ENCODE assay signal across 8 cellular contexts in genomic region chr12:14365294-14366210, GRCh38. TPM values are rescaled to one million over a fixed set of nuclear protein-coding genes. Genes with fewer than 3 reads are reported as not detected.
DNase-seq lines count a peak whose midpoint lies in the region; ATAC-seq and TF ChIP-seq lines count a peak whose summit lies in the region.

ATF7IP (plus strand) TSS chr12:14365682; CDS start chr12:14423916, 58,234 bp downstream.

- TF ChIP-seq EP300 in ovary (IDR thresholded peaks at IDR 0.05) = no peak

- peak within 1 kb of the TSS; percentile 86 for H3K4me3 Mint-ChIP-seq in HFFc6

- peaks cover 2% of the 10 kb centered on the region for H3K4me1 ChIP-seq in ovary (ENCODE audit: insufficient read depth)
- H3K4me1 ChIP-seq in thyroid gland = peaks cover 5 to 15% of the 10 kb centered on the region in 2 donors

- peaks cover 21% of the 10 kb centered on the region for H3K36me3 Mint-ChIP-seq in HFFc6 (ENCODE audit: low read depth)

- H3K4me3 ChIP-seq in GM08714 (ENCODE audit: low read length) (peak within 1 kb of the TSS; percentile 66), NB4 (ENCODE audit: low read depth, low read length) (peak within 1 kb of the TSS; percentile 77), ovary (peak within 1 kb of the TSS; percentile 68), thyroid gland (replicated peaks in 1 of 3) (peak within 1 kb of the TSS; percentile 11 to 49 (median 46))

- intact Hi-C loops in Right ventricle myocardium inferior (cut with DNase I) = loop anchor here (1.0 to 10.0 kb wide), 3 partner anchors 52 to 199 kb away; partner anchors contain the start of gene PLBD1
- intact Hi-C loops in ovary (cut with DNase I) = loop anchor here in 3 of 4 donors (2.0 to 10.0 kb wide), 3 partner anchors 107 to 111 kb away; no protein-coding TSS in a partner anchor
- intact Hi-C loops in thyroid gland (cut with DNase I) = no loop called here

- H3K27me3 Mint-ChIP-seq in HFFc6 (ENCODE audit: insufficient read depth) = peaks cover 4% of the 10 kb centered on the region; the same call in 1 of the 2 replicates

- H3K9me3 ChIP-seq in ovary = no peaks in the 10 kb centered on the region
- no peaks in the 10 kb centered on the region for H3K9me3 ChIP-seq in thyroid gland

- TF ChIP-seq CTCF in HFFc6 (IDR thresholded peaks at IDR 0.05) = peak; percentile 62
- peak; percentile 15 for TF ChIP-seq CTCF in NB4 (IDR thresholded peaks at IDR 0.05; ENCODE audit: low read depth, low read length)
- peak in 2 of 3 donors; percentile 7 to 26 for TF ChIP-seq CTCF in ovary (IDR thresholded peaks at IDR 0.05)
- peak in 3 of 6 experiments; percentile 24 to 37 (median 33) for TF ChIP-seq CTCF in thyroid gland (IDR thresholded peaks at IDR 0.05)

- H3K36me3 ChIP-seq in ovary (no peaks in the 10 kb centered on the region), thyroid gland (no peaks in the 10 kb centered on the region)

- TF ChIP-seq POLR2A in NB4 (IDR thresholded peaks at IDR 0.05; ENCODE audit: extremely low read depth, insufficient read length) (peak; percentile 63), ovary (IDR thresholded peaks at IDR 0.05) (peak; percentile 86), thyroid gland (IDR thresholded peaks at IDR 0.05) (peak in 1 of 2 donors; percentile 86)

- 0 to 1% (median 0%) methylated on average over 55 of the region's 55 CpGs for WGBS in ovary, 3 donors
- WGBS in thyroid gland, 2 donors = 1% methylated on average over 35 to 55 of the region's 55 CpGs

- H3K27me3 ChIP-seq in ovary = no peaks in the 10 kb centered on the region
- no peaks in the 10 kb centered on the region for H3K27me3 ChIP-seq in thyroid gland

- H3K4me1 Mint-ChIP-seq in HFFc6 (ENCODE audit: low read depth) = peaks cover 40% of the 10 kb centered on the region

- H3K27ac Mint-ChIP-seq in HFFc6 = peak within 1 kb of the TSS; percentile 86

- DNase-seq in HFFc6 (peak; percentile 96), NB4 (ENCODE audit: low read depth) (peak; percentile 98), SW 1271 (lab: John Stamatoyannopoulos, UW) (peak; percentile 99), Right ventricle myocardium inferior (ENCODE audit: missing footprints) (peak; percentile 97), ovary (peak; percentile 93 to 96 (median 95)), thyroid gland (peak; percentile 98)
- peak; percentile 88 for DNase-seq in activated naive CD8-positive, alpha-beta T cell treated with anti-CD3 and anti-CD28 coated beads, Interleukin-2, amount 50 U/mL, for 16 hours (ENCODE audit: low read depth, low spot score)

- H3K27ac ChIP-seq in ovary = peak within 1 kb of the TSS; percentile 89 to 91
- H3K27ac ChIP-seq in thyroid gland = peak within 1 kb of the TSS; percentile 97 to 99 (median 99)

- H3K9me3 Mint-ChIP-seq in HFFc6 = peaks cover 5% of the 10 kb centered on the region

- ATAC-seq in Right ventricle myocardium inferior = peak; percentile 98

RNA-seq across cellular contexts. Expression of gene ATF7IP, which starts in this region (rescaled TPM):
- 10 to 100 TPM; 38.3 to 47.3 (median 41.7) TPM for total RNA-seq in HFFc6 (2021; fragmentation: NEBNext Ultra II Directional; extraction: Animal tissue kit (Norgen Biotek cat#: 25700))
- total RNA-seq in Right ventricle myocardium inferior = 57.1 TPM
- total RNA-seq in ovary = 10 to 100 TPM; 34.8 to 91.5 (median 78.4) TPM
- polyA plus RNA-seq in ovary = 10 to 100 TPM; 12.4 to 30.7 TPM
- 10 to 100 TPM; 64.4 to 87.2 (median 76.2) TPM for total RNA-seq in thyroid gland

Comparison
In these comparisons a context has a peak if more than half of its experiments do, and no peak if none do; other contexts are left out.
1. Peak in every context shown above with its lines: DNase-seq, ATAC-seq, H3K4me3 ChIP-seq and H3K27ac ChIP-seq.